ENCODE assay signal across 17 cellular contexts in genomic region chr10:11189581-11190376, GRCh38.
DNase-seq lines count a peak whose midpoint lies in the region; ATAC-seq, FAIRE-seq and TF ChIP-seq lines count a peak whose summit lies in the region.
"Had no signal": no experiment of that assay in that cellular context is flagged by ENCODE, and none has a peak within 500 bp of the region (broad histone marks: within the 10 kb centered on the region; RNA-seq: fewer than 3 reads in every experiment).

No MANE protein-coding gene starts in this region.

- peaks cover 55 to 98% (median 86%) of the 10 kb centered on the region in 4 donors for H3K4me1 Mint-ChIP-seq in CD4-positive, CD25-positive, alpha-beta regulatory T cell
- H3K4me1 Mint-ChIP-seq in astrocyte (ENCODE audit: low read depth, unreplicated experiment): peaks cover 20% of the 10 kb centered on the region
- peaks cover 54% of the 10 kb centered on the region for H3K4me1 Mint-ChIP-seq in memory B cell

- DNase-seq in CD4-positive, CD25-positive, alpha-beta regulatory T cell: no peak
- DNase-seq in EH (ENCODE audit: low read depth): peak; percentile 22
- DNase-seq in astrocyte (ENCODE audit: low read depth): no peak
- DNase-seq in memory B cell (ENCODE audit: low spot score in 2 of 2): no peak
- DNase-seq in NCI-H2107 treated with DMSO at 0.1 percent for 48 hours (lab: John Stamatoyannopoulos, UW; ENCODE audit: unreplicated experiment): no peak
- no peak for DNase-seq in NCI-H2107 (lab: John Stamatoyannopoulos, UW)
- DNase-seq: effector memory CD4-positive, alpha-beta T cell; foreskin fibroblast; GDM1; GM23248; NCI-H1694; stimulated activated naive CD4-positive, alpha-beta T cell; T1000 had no signal

- H3K27ac ChIP-seq in CD4-positive, CD25-positive, alpha-beta regulatory T cell (ENCODE audit: insufficient read depth, low read length, poor library complexity, severe bottlenecking): peak overlapping the region; percentile 53
- no peak overlapping the region for H3K27ac ChIP-seq in astrocyte (ENCODE audit: low read depth, low read length)
- H3K27ac ChIP-seq: ascending aorta, GM23248, KMS-11, RWPE1 had no signal

- H3K4me3 ChIP-seq in CD4-positive, CD25-positive, alpha-beta regulatory T cell (ENCODE audit: low read depth, low read length): peak overlapping the region; percentile 56
- no peak overlapping the region for H3K4me3 ChIP-seq in astrocyte (ENCODE audit: insufficient read depth, low read depth, low read length)
- H3K4me3 ChIP-seq: ascending aorta, GM23248 had no signal

- H3K9ac ChIP-seq in astrocyte (ENCODE audit: low read length): no peak overlapping the region
- H3K9ac ChIP-seq: GM23248, KMS-11 had no signal

- no peaks in the 10 kb centered on the region for H4K20me1 ChIP-seq in astrocyte (ENCODE audit: insufficient read depth, low read length)

- H3K4me3 Mint-ChIP-seq in CD4-positive, CD25-positive, alpha-beta regulatory T cell: peak overlapping the region; percentile 53 to 81 (median 68)
- H3K4me3 Mint-ChIP-seq in astrocyte (ENCODE audit: unreplicated experiment) (peak overlapping the region; percentile 15), memory B cell (no peak overlapping the region)

- peaks cover 0 to 10% (median 0%) of the 10 kb centered on the region in 7 donors for H3K9me3 Mint-ChIP-seq in CD4-positive, CD25-positive, alpha-beta regulatory T cell
- H3K9me3 Mint-ChIP-seq in astrocyte (ENCODE audit: unreplicated experiment): peaks cover 10% of the 10 kb centered on the region
- no peaks in the 10 kb centered on the region for H3K9me3 Mint-ChIP-seq in memory B cell

- no peak overlapping the region for H2AFZ ChIP-seq in astrocyte (ENCODE audit: low read depth, low read length)
- H2AFZ ChIP-seq: GM23248 had no signal

- peaks cover 4 to 8% of the 10 kb centered on the region in 2 experiments for H3K9me3 ChIP-seq in CD4-positive, CD25-positive, alpha-beta regulatory T cell (ENCODE audit: control insufficient read depth in 2 of 2, low read length in 2 of 2)
- no peaks in the 10 kb centered on the region for H3K9me3 ChIP-seq in astrocyte (ENCODE audit: insufficient read depth, low read depth, low read length)

- no peaks in the 10 kb centered on the region for H3K27me3 Mint-ChIP-seq in CD4-positive, CD25-positive, alpha-beta regulatory T cell
- H3K27me3 Mint-ChIP-seq in astrocyte (ENCODE audit: low read depth, unreplicated experiment) (no peaks in the 10 kb centered on the region), memory B cell (no peaks in the 10 kb centered on the region)

- FAIRE-seq in astrocyte (lab: Jason Lieb, UNC): no peak

- H3K4me2 ChIP-seq in astrocyte (ENCODE audit: low read length): no peak overlapping the region
- H3K4me2 ChIP-seq: KMS-11 had no signal

- no peaks in the 10 kb centered on the region for H3K79me2 ChIP-seq in astrocyte (ENCODE audit: insufficient read depth, low read length)

- peak overlapping the region; percentile 48 to 95 (median 87) for H3K27ac Mint-ChIP-seq in CD4-positive, CD25-positive, alpha-beta regulatory T cell
- H3K27ac Mint-ChIP-seq in astrocyte (ENCODE audit: unreplicated experiment) (no peak overlapping the region), memory B cell (peak overlapping the region; percentile 26)

- H3K4me1 ChIP-seq in CD4-positive, CD25-positive, alpha-beta regulatory T cell (ENCODE audit: control insufficient read depth, insufficient read depth, low read length, poor library complexity, severe bottlenecking): peaks cover 83% of the 10 kb centered on the region
- H3K4me1 ChIP-seq in astrocyte (ENCODE audit: insufficient read depth, low read length): no peaks in the 10 kb centered on the region
- H3K4me1 ChIP-seq: ascending aorta had no signal

- ATAC-seq in CD4-positive, CD25-positive, alpha-beta regulatory T cell (ENCODE audit: low read depth in 2 of 2): no peak
- ATAC-seq in memory B cell (ENCODE audit: low read depth) (no peak), HG03039 (IDR thresholded peaks at IDR 0.05; ENCODE audit: unreplicated experiment) (no peak)

- no peaks in the 10 kb centered on the region for H3K27me3 ChIP-seq in CD4-positive, CD25-positive, alpha-beta regulatory T cell (ENCODE audit: control insufficient read depth, insufficient read depth, low read length)
- no peaks in the 10 kb centered on the region for H3K27me3 ChIP-seq in astrocyte (ENCODE audit: insufficient read depth, low read length)
- H3K27me3 ChIP-seq: ascending aorta had no signal

- TF ChIP-seq CTCF in astrocyte (IDR thresholded peaks at IDR 0.05; ENCODE audit: insufficient read depth, low read depth, low read length): no peak

- peaks cover 84% of the 10 kb centered on the region for H3K36me3 ChIP-seq in CD4-positive, CD25-positive, alpha-beta regulatory T cell (ENCODE audit: control insufficient read depth, insufficient read depth, low read length)
- no peaks in the 10 kb centered on the region for H3K36me3 ChIP-seq in astrocyte (ENCODE audit: insufficient read depth, low read length)

- peaks cover 63% of the 10 kb centered on the region for H3K36me3 Mint-ChIP-seq in CD4-positive, CD25-positive, alpha-beta regulatory T cell
- peaks cover 12% of the 10 kb centered on the region for H3K36me3 Mint-ChIP-seq in astrocyte (ENCODE audit: low read depth, unreplicated experiment)
- peaks cover 47% of the 10 kb centered on the region for H3K36me3 Mint-ChIP-seq in memory B cell
